In genomic region chr4:89299153-89299789, GRCh38 we compare ENCODE assay signal across 8 cellular contexts. TPM values are rescaled to one million over a fixed set of nuclear protein-coding genes. Genes with fewer than 3 reads are reported as not detected.
A peak's percentile ranks its signal among the peaks of the same experiment; 100 is the strongest.
DNase-seq lines count a peak whose midpoint lies in the region; ATAC-seq and TF ChIP-seq lines count a peak whose summit lies in the region.

No MANE protein-coding gene starts in this region.

- peaks cover 6% of the 10 kb centered on the region for H3K36me3 Mint-ChIP-seq in activated T-cell treated with anti-CD3 and anti-CD28 coated beads, Interleukin-2, amount 50 U/mL, for 24 hours (ENCODE audit: low read depth)
- H3K36me3 Mint-ChIP-seq in immature natural killer cell = peaks cover 0 to 3% (median 3%) of the 10 kb centered on the region in 3 donors

- peak overlapping the region; percentile 80 for H3K4me2 ChIP-seq in SU-DHL-6 (ENCODE audit: low read depth, low read length, poor library complexity, severe bottlenecking)

- CTCF ChIA-PET in A673 (lab: Charles Lee) = no interaction called here

- H3K4me1 Mint-ChIP-seq in activated T-cell treated with anti-CD3 and anti-CD28 coated beads, Interleukin-2, amount 50 U/mL, for 24 hours (ENCODE audit: low read depth) = peaks cover 87% of the 10 kb centered on the region
- peaks cover 18 to 89% of the 10 kb centered on the region in 2 donors for H3K4me1 Mint-ChIP-seq in immature natural killer cell

- H3K9me3 Mint-ChIP-seq in activated T-cell treated with anti-CD3 and anti-CD28 coated beads, Interleukin-2, amount 50 U/mL, for 24 hours = no peaks in the 10 kb centered on the region
- no peaks in the 10 kb centered on the region for H3K9me3 Mint-ChIP-seq in immature natural killer cell

- POLR2A ChIA-PET in A673 (lab: Charles Lee; ENCODE audit: low non-redundant PET) = no interaction called here

- 50% methylated on average over 10 of the region's 10 CpGs for WGBS in suprapubic skin

- H3K9ac ChIP-seq in SU-DHL-6 (ENCODE audit: low read length) = peak overlapping the region; percentile 24

- H3K9me2 ChIP-seq in SU-DHL-6 (replicated peaks; ENCODE audit: insufficient read depth, low read length) = no peaks in the 10 kb centered on the region

- intact Hi-C loops in A673 (cut with micrococcal nuclease; ENCODE audit: unreplicated experiment) = no loop called here

- H2AFZ ChIP-seq in SU-DHL-6 (ENCODE audit: low read depth, low read length, severe bottlenecking) = peak overlapping the region; percentile 59

- H3K4me3 ChIP-seq in SU-DHL-6 (ENCODE audit: insufficient read depth, low read length, poor library complexity, severe bottlenecking) = peak overlapping the region; percentile 22
- H3K4me3 ChIP-seq in suprapubic skin = peak overlapping the region; percentile 4
- H3K4me3 ChIP-seq in A673 (ENCODE audit: low read depth, low read length, poor library complexity, severe bottlenecking) = no peak overlapping the region

- peak overlapping the region; percentile 96 for H3K27ac Mint-ChIP-seq in activated T-cell treated with anti-CD3 and anti-CD28 coated beads, Interleukin-2, amount 50 U/mL, for 24 hours
- peak overlapping the region; percentile 94 to 99 (median 98) for H3K27ac Mint-ChIP-seq in immature natural killer cell

- no TSS peak for BruUV-seq in A673 (replicated peaks; lab: Mats Ljungman, UMichigan)

- H4K20me1 ChIP-seq in SU-DHL-6 (ENCODE audit: low read depth, low read length) = no peaks in the 10 kb centered on the region

- peaks cover 5% of the 10 kb centered on the region; the same call in 1 of the 2 replicates for H3F3A ChIP-seq in SU-DHL-6 (ENCODE audit: insufficient read depth)

- H3K27me3 ChIP-seq in SU-DHL-6 (ENCODE audit: low read length) (no peaks in the 10 kb centered on the region), suprapubic skin (no peaks in the 10 kb centered on the region), A673 (replicated peaks; ENCODE audit: insufficient read depth, low read depth, low read length, poor library complexity) (no peaks in the 10 kb centered on the region)

- TF ChIP-seq POLR2A in suprapubic skin (IDR thresholded peaks at IDR 0.05) = no peak

- H3K79me2 ChIP-seq in SU-DHL-6 (ENCODE audit: insufficient read depth, low read length) = no peaks in the 10 kb centered on the region

- H3K27ac ChIP-seq in SU-DHL-6 (ENCODE audit: low read depth, low read length) (peak overlapping the region; percentile 69), suprapubic skin (no peak overlapping the region), A673 (ENCODE audit: low read depth, low read length, poor library complexity, severe bottlenecking) (no peak overlapping the region)

- H3K27me3 Mint-ChIP-seq in activated T-cell treated with anti-CD3 and anti-CD28 coated beads, Interleukin-2, amount 50 U/mL, for 24 hours = no peaks in the 10 kb centered on the region
- peaks cover 0 to 12% (median 0%) of the 10 kb centered on the region in 3 donors for H3K27me3 Mint-ChIP-seq in immature natural killer cell (ENCODE audit: low read depth in 3 of 3)

- TF ChIP-seq CTCF in SU-DHL-6 (IDR thresholded peaks at IDR 0.05; ENCODE audit: insufficient read depth, low read length, poor library complexity, severe bottlenecking) (no peak), suprapubic skin (IDR thresholded peaks at IDR 0.05) (no peak), A673 (conservative IDR thresholded peaks at IDR 0.05; ENCODE audit: low read depth, low read length) (no peak)

- H3K9me3 ChIP-seq in SU-DHL-6 (ENCODE audit: insufficient read depth, low read length) (no peaks in the 10 kb centered on the region), suprapubic skin (no peaks in the 10 kb centered on the region), A673 (ENCODE audit: low read depth, low read length, poor library complexity, severe bottlenecking) (no peaks in the 10 kb centered on the region)

- H3K4me1 ChIP-seq in suprapubic skin (peaks cover 10% of the 10 kb centered on the region), A673 (ENCODE audit: insufficient read depth, low read length, poor library complexity, severe bottlenecking) (peaks cover 7% of the 10 kb centered on the region)

- peak overlapping the region; percentile 81 for H3K4me3 Mint-ChIP-seq in activated T-cell treated with anti-CD3 and anti-CD28 coated beads, Interleukin-2, amount 50 U/mL, for 24 hours
- H3K4me3 Mint-ChIP-seq in immature natural killer cell = peak overlapping the region; percentile 87 to 94 (median 92)

- no peak for DNase-seq in activated T-cell treated with anti-CD3 and anti-CD28 coated beads, Interleukin-2, amount 50 U/mL, for 24 hours
- DNase-seq in activated T-cell treated with anti-CD3 and anti-CD28 coated beads for 4 hours (no peak), immature natural killer cell (peak in 2 of 3 donors; percentile 62 to 66), suprapubic skin (ENCODE audit: low spot score in 2 of 2) (no peak), A673 (ENCODE audit: low spot score) (no peak), NCI-H1092 (lab: John Stamatoyannopoulos, UW) (no peak)

- no peak for TF ChIP-seq EP300 in suprapubic skin (IDR thresholded peaks at IDR 0.05)

- H3K36me3 ChIP-seq in SU-DHL-6 (ENCODE audit: low read length) (no peaks in the 10 kb centered on the region), suprapubic skin (no peaks in the 10 kb centered on the region), A673 (ENCODE audit: insufficient read depth, low read length, poor library complexity, severe bottlenecking) (no peaks in the 10 kb centered on the region)

- no peak for ATAC-seq in HG02885 (IDR thresholded peaks at IDR 0.05; ENCODE audit: poor library complexity, unreplicated experiment)

RNA-seq across cellular contexts. Expression of gene GPRIN3, which starts 8.3 kb away (rescaled TPM):
- 10 to 100 TPM in 1 of 3 donors, 1 to 10 TPM in 2; 5.5 to 15.9 (median 7.3) TPM for polyA plus RNA-seq in immature natural killer cell
- total RNA-seq in suprapubic skin (1 to 10 TPM; 1.2 to 3.4 (median 1.7) TPM), A673 (2021) (not detected in 2 replicates)

Comparison
In these comparisons a context has a peak if more than half of its experiments do, and no peak if none do; other contexts are left out.
1. DNase-seq: peak in immature natural killer cell (2 of 3); none in activated T-cell treated with anti-CD3 and anti-CD28 coated beads, Interleukin-2, amount 50 U/mL, for 24 hours (single experiment), activated T-cell treated with anti-CD3 and anti-CD28 coated beads for 4 hours (single experiment), suprapubic skin (0 of 2), A673 (single experiment) and NCI-H1092 (single experiment).